8 cellular contexts compared by ENCODE assay signal in genomic region chr14:64762044-64763034, GRCh38. TPM values are rescaled to one million over a fixed set of nuclear protein-coding genes. Genes with fewer than 3 reads are reported as not detected.
A peak's percentile ranks its signal among the peaks of the same experiment; 100 is the strongest.
DNase-seq lines count a peak whose midpoint lies in the region; ATAC-seq and TF ChIP-seq lines count a peak whose summit lies in the region.

No MANE protein-coding gene starts in this region.

- no peaks in the 10 kb centered on the region for H3K36me3 ChIP-seq in left lung

- H3K4me3 ChIP-seq in choroid plexus epithelial cell (ENCODE audit: low read depth, low read length) (no peak overlapping the region), left lung (no peak overlapping the region)

- POLR2A ChIA-PET in T-cell (lab: Charles Lee) = interaction anchor here (0.6 to 1.0 kb wide), 2 partner anchors 40 to 90 kb away, joined by 3 read pairs; no protein-coding TSS in a partner anchor

- H3K4me1 ChIP-seq in left lung = peaks cover 25 to 37% of the 10 kb centered on the region in 2 donors

- peaks cover 52% of the 10 kb centered on the region for H3K4me1 Mint-ChIP-seq in Calu3 (ENCODE audit: low read depth, unreplicated experiment)
- H3K4me1 Mint-ChIP-seq in T-cell = peaks cover 30 to 79% (median 62%) of the 10 kb centered on the region in 3 donors

- peaks cover 24% of the 10 kb centered on the region for H3K27me3 Mint-ChIP-seq in Calu3 (ENCODE audit: unreplicated experiment)
- peaks cover 0 to 3% of the 10 kb centered on the region in 2 donors for H3K27me3 Mint-ChIP-seq in T-cell

- CTCF ChIA-PET in Calu3 (lab: Charles Lee) = interaction anchor here (0.6 to 1.9 kb wide), 8 partner anchors 36 to 129 kb away, joined by 3 to 6 read pairs (median 4); no protein-coding TSS in a partner anchor
- CTCF ChIA-PET in T-cell (lab: Charles Lee) = interaction anchor here (0.6 to 1.2 kb wide), 9 partner anchors 10 to 750 kb away, joined by 3 to 8 read pairs (median 3); no protein-coding TSS in a partner anchor

- H3K36me3 Mint-ChIP-seq in Calu3 (ENCODE audit: insufficient read depth, unreplicated experiment) (peaks cover 15% of the 10 kb centered on the region), T-cell (no peaks in the 10 kb centered on the region)

- no TSS peak for BruUV-seq in Calu3 (replicated peaks; lab: Mats Ljungman, UMichigan)

- H3K27me3 ChIP-seq in left lung = peaks cover 0 to 26% of the 10 kb centered on the region in 2 donors

- peak overlapping the region; percentile 7 for H3K4me3 Mint-ChIP-seq in Calu3 (ENCODE audit: low read depth, unreplicated experiment)
- H3K4me3 Mint-ChIP-seq in T-cell = no peak overlapping the region

- H3K9me3 ChIP-seq in left lung = no peaks in the 10 kb centered on the region

- DNase-seq in Calu3 (peak; percentile 75), NCI-H128 (lab: John Stamatoyannopoulos, UW; ENCODE audit: unreplicated experiment) (peak; percentile 62), T-cell (peak in 24 of 34 experiments; percentile 10 to 45 (median 32)), choroid plexus epithelial cell (ENCODE audit: low read depth) (peak; percentile 95), left lung (peak in 1 of 2 donors; percentile 69)
- peak; percentile 11 for DNase-seq in stimulated activated CD8-positive, alpha-beta memory T cell treated with anti-CD3 and anti-CD28 coated beads, Interleukin-12 subunit alpha, Interleukin-12 subunit beta, amount 100 ng/mL, for 1 hour (ENCODE audit: low read depth)

- ATAC-seq in T-cell (replicated peaks in 1 of 4) (no peak), left lung (peak; percentile 24), HG03097 (IDR thresholded peaks at IDR 0.05; ENCODE audit: low FRiP score, unreplicated experiment) (no peak), HG03025 (IDR thresholded peaks at IDR 0.05; ENCODE audit: low FRiP score, unreplicated experiment) (no peak)

- H3K27ac ChIP-seq in left lung = no peak overlapping the region

- no peaks in the 10 kb centered on the region for H3K9me3 Mint-ChIP-seq in Calu3 (ENCODE audit: low read depth, unreplicated experiment)
- no peaks in the 10 kb centered on the region for H3K9me3 Mint-ChIP-seq in T-cell

- H3K27ac Mint-ChIP-seq in Calu3 (ENCODE audit: unreplicated experiment) (peak overlapping the region; percentile 24), T-cell (peak overlapping the region in 1 of 2 donors; percentile 12)

- no peak for TF ChIP-seq CTCF in Calu3 (IDR thresholded peaks at IDR 0.05; ENCODE audit: unreplicated experiment)
- TF ChIP-seq CTCF in choroid plexus epithelial cell (conservative IDR thresholded peaks at IDR 0.05; ENCODE audit: low read depth, low read length) = no peak
- no peak for TF ChIP-seq CTCF in left lung (IDR thresholded peaks at IDR 0.05)

- intact Hi-C loops in Calu3 (cut with micrococcal nuclease; ENCODE audit: unreplicated experiment) = loop anchor here (1.0 to 5.0 kb wide), 5 partner anchors 35 to 220 kb away; partner anchors contain the start of gene HSPA2
- intact Hi-C loops in left lung (cut with DNase I) = loop anchor here in 1 of 2 donors (5.0 kb wide), 1 partner anchor 90 kb away; no protein-coding TSS in a partner anchor

RNA-seq across cellular contexts. Expression of gene PLEKHG3, which starts 58.1 kb away (rescaled TPM):
- total RNA-seq in Calu3 (2022) (39.0 and 53.6 TPM in 2 replicates), T-cell (10 to 100 TPM; 12.4 to 58.2 (median 27.3) TPM), left lung (10 to 100 TPM; 31.9 to 34.3 TPM)
